ENCODE assay signal across 11 cellular contexts in the genomic region with DNA sequence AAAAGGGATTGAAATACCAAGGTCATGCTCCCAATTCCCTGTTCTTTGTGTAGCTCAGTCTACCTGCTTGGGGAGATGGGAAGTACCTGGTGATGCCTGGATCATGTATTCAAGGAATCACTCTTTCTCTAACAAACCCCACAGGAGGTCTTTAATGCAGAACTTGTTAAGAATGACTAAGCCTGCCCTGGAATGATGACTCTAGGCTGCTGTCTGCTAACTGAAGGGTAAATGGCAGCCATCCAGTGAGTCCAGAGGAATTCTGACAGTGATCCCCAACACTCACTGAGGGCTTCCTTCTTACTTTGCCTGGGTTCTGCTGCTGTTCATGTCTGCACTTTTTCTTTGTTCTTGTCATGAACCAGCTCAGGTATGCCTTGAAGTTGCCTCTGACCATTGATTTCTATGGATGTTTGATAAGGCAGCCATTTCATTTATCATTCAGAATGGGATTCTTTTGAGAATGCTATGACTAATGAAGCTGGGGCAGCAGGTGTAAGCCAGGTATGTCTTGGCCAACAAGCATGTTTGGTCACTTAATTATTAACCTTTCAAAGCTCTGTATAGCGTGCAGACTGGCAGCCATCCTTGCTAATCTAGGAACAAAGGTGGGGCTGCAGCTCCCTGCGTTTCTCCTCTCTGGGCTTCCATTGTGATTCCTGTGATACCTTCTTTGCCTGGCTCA. TPM values are rescaled to one million over a fixed set of nuclear protein-coding genes. Genes with fewer than 3 reads are reported as not detected.
DNase-seq lines count a peak whose midpoint lies in the region; ATAC-seq, FAIRE-seq and TF ChIP-seq lines count a peak whose summit lies in the region.
"Had no signal": no experiment of that assay in that cellular context is flagged by ENCODE, and none has a peak within 500 bp of the region (broad histone marks: within the 10 kb centered on the region; RNA-seq: fewer than 3 reads in every experiment).

No MANE protein-coding gene starts in this region.

- H4K20me1 ChIP-seq in fibroblast of lung (ENCODE audit: control insufficient read depth, extremely low read depth, insufficient read depth, low read length): no peaks in the 10 kb centered on the region

- peaks cover 78% of the 10 kb centered on the region for H3K36me3 Mint-ChIP-seq in Caco-2 (ENCODE audit: insufficient read depth, unreplicated experiment)
- no peaks in the 10 kb centered on the region for H3K36me3 Mint-ChIP-seq in activated T-cell treated with anti-CD3 and anti-CD28 coated beads, Interleukin-2, amount 50 U/mL, for 72 hours (ENCODE audit: insufficient read depth in 2 of 2)

- WGBS in pancreas, 2 donors: 15 to 18% methylated on average over 2 of the region's 2 CpGs

- H3K27me3 ChIP-seq in Caco-2 (replicated peaks; ENCODE audit: control insufficient read depth, insufficient read depth, low read length): no peaks in the 10 kb centered on the region
- no peaks in the 10 kb centered on the region for H3K27me3 ChIP-seq in Panc1 (ENCODE audit: control insufficient read depth, insufficient read depth, low read length)
- H3K27me3 ChIP-seq in fibroblast of lung (ENCODE audit: control insufficient read depth, insufficient read depth, low read length): no peaks in the 10 kb centered on the region
- H3K27me3 ChIP-seq in pancreas: no peaks in the 10 kb centered on the region
- peaks cover 23% of the 10 kb centered on the region for H3K27me3 ChIP-seq in BE2C

- H3K9ac ChIP-seq in fibroblast of lung (ENCODE audit: insufficient read depth, low read length): no peak overlapping the region

- H3K4me3 ChIP-seq in Caco-2 (ENCODE audit: low read depth, low read length) (no peak overlapping the region), Panc1 (ENCODE audit: low read depth in 2 of 2, low read length in 2 of 2) (no peak overlapping the region), fibroblast of lung (replicated peaks in 1 of 4; ENCODE audit: control extremely low read depth in 1 of 4, insufficient read depth in 1 of 4, low read depth in 3 of 4, low read length in 4 of 4) (no peak overlapping the region), pancreas (no peak overlapping the region), BE2C (ENCODE audit: low read depth, low read length) (no peak overlapping the region)

- no peaks in the 10 kb centered on the region for H3K9me3 Mint-ChIP-seq in Caco-2 (ENCODE audit: unreplicated experiment)
- no peaks in the 10 kb centered on the region for H3K9me3 Mint-ChIP-seq in activated T-cell treated with anti-CD3 and anti-CD28 coated beads, Interleukin-2, amount 50 U/mL, for 72 hours
- H3K9me3 Mint-ChIP-seq: central memory CD8-positive, alpha-beta T cell had no signal

- H3K4me2 ChIP-seq in fibroblast of lung (ENCODE audit: extremely low read depth, insufficient read depth, low read length): peak overlapping the region; percentile 14

- H3K4me3 Mint-ChIP-seq in Caco-2 (ENCODE audit: unreplicated experiment): peak overlapping the region; percentile 49
- no peak overlapping the region for H3K4me3 Mint-ChIP-seq in activated T-cell treated with anti-CD3 and anti-CD28 coated beads, Interleukin-2, amount 50 U/mL, for 72 hours
- H3K4me3 Mint-ChIP-seq: central memory CD8-positive, alpha-beta T cell had no signal

- H3K4me1 ChIP-seq in Caco-2 (peaks cover 98% of the 10 kb centered on the region), Panc1 (ENCODE audit: control insufficient read depth, insufficient read depth, low read length) (peaks cover 88% of the 10 kb centered on the region), fibroblast of lung (ENCODE audit: control insufficient read depth, extremely low read depth, insufficient read depth, low read length) (peaks cover 19% of the 10 kb centered on the region), pancreas (peaks cover 0 to 11% (median 7%) of the 10 kb centered on the region in 3 donors), BE2C (no peaks in the 10 kb centered on the region)

- H3K79me2 ChIP-seq in fibroblast of lung (ENCODE audit: control insufficient read depth, insufficient read depth, low read length): peaks cover 13% of the 10 kb centered on the region

- H3K4me1 Mint-ChIP-seq in Caco-2 (ENCODE audit: low read depth, unreplicated experiment): peaks cover 92% of the 10 kb centered on the region
- peaks cover 9% of the 10 kb centered on the region for H3K4me1 Mint-ChIP-seq in activated T-cell treated with anti-CD3 and anti-CD28 coated beads, Interleukin-2, amount 50 U/mL, for 72 hours (ENCODE audit: low read depth)

- peak; percentile 40 for ATAC-seq in Panc1
- peak; percentile 88 to 97 (median 97) for ATAC-seq in pancreas
- ATAC-seq in activated T-cell treated with anti-CD3 and anti-CD28 coated beads, Interleukin-2, amount 50 U/mL, for 72 hours (replicated peaks in 1 of 2): no peak

- CTCF ChIA-PET in Caco-2 (lab: Charles Lee): interaction anchor here (0.6 to 2.7 kb wide), 20 partner anchors 9 to 957 kb away, joined by 3 to 40 read pairs (median 4); a partner anchor contains a TSS
- CTCF ChIA-PET in Panc1 (lab: Charles Lee): interaction anchor here (0.6 to 0.7 kb wide), 2 partner anchors 203 to 239 kb away, joined by 3 to 8 read pairs; no protein-coding TSS in a partner anchor

- in situ Hi-C loops in Panc1 (cut with HindIII; ENCODE audit: low pct_unique_long_range_greater_than_20kb, low sequenced_read_pairs): no loop called here

- DNase-seq in Caco-2: peak; percentile 92 to 95
- DNase-seq in Panc1 (ENCODE audit: low read depth, low spot score): no peak
- peak; percentile 62 to 81 for DNase-seq in fibroblast of lung (ENCODE audit: low read depth in 2 of 2)
- peak in 3 of 6 donors; percentile 33 to 53 (median 35) for DNase-seq in pancreas
- DNase-seq in stimulated activated naive CD4-positive, alpha-beta T cell treated with Interleukin-2 at 50 U/mL for 16 hours (lab: John Stamatoyannopoulos, UW): no peak
- no peak for DNase-seq in NCI-H128 (lab: John Stamatoyannopoulos, UW; ENCODE audit: unreplicated experiment)
- DNase-seq in BE2C: no peak
- DNase-seq in activated T-cell treated with anti-CD3 and anti-CD28 coated beads, Interleukin-2, amount 50 U/mL, for 72 hours: no peak
- DNase-seq: occipital lobe, T-helper 9 cell had no signal

- intact Hi-C loops in Caco-2 (cut with micrococcal nuclease; ENCODE audit: unreplicated experiment) (loop anchor here (1.0 to 10.0 kb wide), 10 partner anchors 9 to 747 kb away; a partner anchor contains a TSS), Panc1 (cut with micrococcal nuclease; ENCODE audit: unreplicated experiment) (no loop called here), pancreas (cut with DNase I) (loop anchor here in 2 of 3 donors (10.0 kb wide), 2 partner anchors 207 to 347 kb away; no protein-coding TSS in a partner anchor)

- TF ChIP-seq CTCF in Caco-2 (IDR thresholded peaks at IDR 0.05; ENCODE audit: insufficient read depth in 1 of 2, low read depth in 1 of 2, low read length in 1 of 2, severe bottlenecking in 1 of 2, unreplicated experiment in 1 of 2) (no peak), Panc1 (IDR thresholded peaks at IDR 0.05) (no peak), fibroblast of lung (conservative IDR thresholded peaks at IDR 0.05 in 1 of 2, IDR thresholded peaks at IDR 0.05 in 1 of 2; ENCODE audit: low read depth in 1 of 2, low read length in 2 of 2) (no peak), pancreas (IDR thresholded peaks at IDR 0.05) (no peak), BE2C (IDR thresholded peaks at IDR 0.05; ENCODE audit: low read depth, low read length) (no peak)

- no peak overlapping the region for H2AFZ ChIP-seq in fibroblast of lung (ENCODE audit: low read length)

- POLR2A ChIA-PET in Caco-2 (lab: Charles Lee): interaction anchor here (0.5 to 2.2 kb wide), 11 partner anchors 11 to 204 kb away, joined by 3 to 32 read pairs (median 4); a partner anchor contains a TSS
- POLR2A ChIA-PET in Panc1 (lab: Charles Lee): interaction anchor here (0.9 kb wide), 1 partner anchor 361 kb away, joined by 5 read pairs; no protein-coding TSS in a partner anchor

- H3K27ac Mint-ChIP-seq in Caco-2 (ENCODE audit: unreplicated experiment): peak overlapping the region; percentile 92
- no peak overlapping the region for H3K27ac Mint-ChIP-seq in activated T-cell treated with anti-CD3 and anti-CD28 coated beads, Interleukin-2, amount 50 U/mL, for 72 hours

- no peaks in the 10 kb centered on the region for H3K36me3 ChIP-seq in Caco-2 (ENCODE audit: control insufficient read depth, insufficient read depth, low read length)
- H3K36me3 ChIP-seq in Panc1 (ENCODE audit: control insufficient read depth, insufficient read depth, low read length): peaks cover 17% of the 10 kb centered on the region; the same call in 1 of the 2 replicates
- H3K36me3 ChIP-seq in fibroblast of lung (ENCODE audit: control insufficient read depth, insufficient read depth, low read length): peaks cover 7% of the 10 kb centered on the region
- H3K36me3 ChIP-seq in pancreas: no peaks in the 10 kb centered on the region
- H3K36me3 ChIP-seq in BE2C: no peaks in the 10 kb centered on the region

- H3K27me3 Mint-ChIP-seq in Caco-2 (ENCODE audit: insufficient read depth, unreplicated experiment): no peaks in the 10 kb centered on the region
- peaks cover 60% of the 10 kb centered on the region for H3K27me3 Mint-ChIP-seq in activated T-cell treated with anti-CD3 and anti-CD28 coated beads, Interleukin-2, amount 50 U/mL, for 72 hours (ENCODE audit: low read depth)
- H3K27me3 Mint-ChIP-seq: central memory CD8-positive, alpha-beta T cell had no signal

- H3K27ac ChIP-seq in Panc1 (ENCODE audit: low read length) (peak overlapping the region; percentile 66), fibroblast of lung (ENCODE audit: insufficient read depth, low read length) (no peak overlapping the region), pancreas (peak overlapping the region in 3 of 4 donors; percentile 8 to 65 (median 57))

- no peak for FAIRE-seq in pancreas (lab: Jason Lieb, UNC)

- BruUV-seq in Caco-2 (replicated peaks; lab: Mats Ljungman, UMichigan): no TSS peak
- BruUV-seq in Panc1 (replicated peaks; lab: Mats Ljungman, UMichigan): no TSS peak

- H3K9me3 ChIP-seq in Caco-2: no peaks in the 10 kb centered on the region
- H3K9me3 ChIP-seq in Panc1 (ENCODE audit: control insufficient read depth, insufficient read depth, low read depth, low read length): no peaks in the 10 kb centered on the region
- H3K9me3 ChIP-seq in fibroblast of lung (ENCODE audit: control insufficient read depth, insufficient read depth, low read depth, low read length): no peaks in the 10 kb centered on the region
- H3K9me3 ChIP-seq in pancreas: no peaks in the 10 kb centered on the region
- no peaks in the 10 kb centered on the region; the same call in 1 of the 2 replicates for H3K9me3 ChIP-seq in BE2C

RNA-seq across cellular contexts. Expression of a gene that starts 11.4 kb away (rescaled TPM):
- total RNA-seq in Caco-2 (2022) (400 and 432 TPM in 2 replicates), Panc1 (2021; ENCODE audit: unreplicated experiment) (355 TPM), fibroblast of lung (141 and 194 TPM in 2 replicates), pancreas (10 to 100 TPM in 5 of 6 donors, 1 to 10 TPM in 1; 6.0 to 29.4 (median 12.7) TPM)
- polyA plus RNA-seq in Panc1 (2012; ENCODE audit: insufficient read length): 307 TPM
- polyA plus RNA-seq in fibroblast of lung (147 and 151 TPM in 2 replicates), pancreas (10 to 100 TPM in 1 of 2 donors, 1 to 10 TPM in 1; 4.4 to 11.4 TPM)
- polyA plus RNA-seq in fibroblast of lung (2012): 90.6 and 123 TPM in 2 replicates
- 77.1 and 107 TPM in 2 replicates for polyA minus RNA-seq in fibroblast of lung (ENCODE audit: low replicate concordance)
- 0.49 TPM for polyA plus RNA-seq in BE2C (2012; ENCODE audit: insufficient read depth, insufficient read length, low read depth)
- total RNA-seq in activated T-cell treated with anti-CD3 and anti-CD28 coated beads, Interleukin-2, amount 50 U/mL, for 72 hours: 1 to 10 TPM in 1 of 2 donors, under 1 TPM in 1; 0.65 to 1.4 TPM

Comparison
In these comparisons a context has a peak if more than half of its experiments do, and no peak if none do; other contexts are left out.
1. DNase-seq: peak in Caco-2 (2 of 2) and fibroblast of lung (2 of 2); none in Panc1 (single experiment), stimulated activated naive CD4-positive, alpha-beta T cell treated with Interleukin-2 at 50 U/mL for 16 hours (single experiment), NCI-H128 (single experiment), BE2C (single experiment) and activated T-cell treated with anti-CD3 and anti-CD28 coated beads, Interleukin-2, amount 50 U/mL, for 72 hours (0 of 2).
2. ATAC-seq: peak in Panc1 (single experiment) and pancreas (4 of 4); none in activated T-cell treated with anti-CD3 and anti-CD28 coated beads, Interleukin-2, amount 50 U/mL, for 72 hours (0 of 2).